9 cellular contexts compared by ENCODE assay signal in the genomic region with DNA sequence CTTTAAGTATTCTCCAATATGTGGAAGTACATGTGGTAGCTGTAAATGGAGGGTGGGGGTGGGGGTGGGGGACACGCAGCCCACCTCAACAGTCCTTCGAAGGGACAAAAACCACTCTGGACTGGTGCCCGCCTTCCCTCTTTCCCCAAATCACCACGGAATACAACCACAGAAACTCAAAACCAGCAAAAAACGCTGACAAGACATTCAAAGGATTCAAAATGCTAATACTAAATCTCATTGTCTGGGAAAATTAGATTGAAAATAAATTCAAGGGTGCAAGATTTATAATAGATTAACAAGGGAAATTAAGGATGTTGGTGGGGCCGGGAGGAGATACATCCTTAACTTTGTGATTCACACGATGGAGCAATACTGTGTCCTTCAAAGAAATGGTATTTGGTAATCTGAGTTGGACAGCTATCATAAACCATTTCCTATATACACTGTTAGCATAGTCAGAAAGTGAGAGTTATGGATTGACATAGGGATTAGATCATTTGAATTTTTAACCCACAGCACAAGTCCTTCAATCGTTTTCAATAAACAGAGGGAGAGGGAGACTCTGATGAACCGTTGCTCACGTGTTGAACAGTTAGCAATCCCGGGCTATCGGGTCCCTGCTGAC. TPM values are rescaled to one million over a fixed set of nuclear protein-coding genes. Genes with fewer than 3 reads are reported as not detected.
A peak's percentile ranks its signal among the peaks of the same experiment; 100 is the strongest.
DNase-seq lines count a peak whose midpoint lies in the region; ATAC-seq and TF ChIP-seq lines count a peak whose summit lies in the region.
"Had no signal": no experiment of that assay in that cellular context is flagged by ENCODE, and none has a peak within 500 bp of the region (broad histone marks: within the 10 kb centered on the region; RNA-seq: fewer than 3 reads in every experiment).

No MANE protein-coding gene starts in this region.

- 58% methylated on average over 12 of the region's 12 CpGs for WGBS in heart left ventricle, 4 donors
- WGBS in upper lobe of left lung, 2 donors: 55 to 58% methylated on average over 12 of the region's 12 CpGs

- TF ChIP-seq CTCF in heart left ventricle (IDR thresholded peaks at IDR 0.05) (no peak), left lung (IDR thresholded peaks at IDR 0.05) (no peak), upper lobe of left lung (IDR thresholded peaks at IDR 0.05) (no peak), GM10248 (IDR thresholded peaks at IDR 0.05; ENCODE audit: control extremely low read depth, extremely low read depth, low read depth, missing control alignments) (no peak)

- POLR2A ChIA-PET in GM10248 (lab: Yijun Ruan, JAX): interaction anchor here (0.6 to 2.1 kb wide), 6 partner anchors 9 to 33 kb away, joined by 3 to 8 read pairs (median 4); no protein-coding TSS in a partner anchor

- H3K27me3 ChIP-seq in heart left ventricle (no peaks in the 10 kb centered on the region), left lung (no peaks in the 10 kb centered on the region), upper lobe of left lung (no peaks in the 10 kb centered on the region)
- H3K27me3 ChIP-seq: SJSA1 had no signal

- no peak for TF ChIP-seq POLR2A in heart left ventricle (IDR thresholded peaks at IDR 0.05)
- TF ChIP-seq POLR2A in upper lobe of left lung (IDR thresholded peaks at IDR 0.05): no peak

- H3K9me3 ChIP-seq in heart left ventricle: no peaks in the 10 kb centered on the region
- H3K9me3 ChIP-seq in left lung: no peaks in the 10 kb centered on the region
- H3K9me3 ChIP-seq in upper lobe of left lung: no peaks in the 10 kb centered on the region
- H3K9me3 ChIP-seq: SJSA1 had no signal

- H3K27ac ChIP-seq in heart left ventricle (peak overlapping the region in 6 of 12 donors; percentile 79 to 97 (median 88)), left lung (peak overlapping the region in 1 of 2 donors; percentile 87), upper lobe of left lung (peak overlapping the region in 3 of 4 donors; percentile 93 to 95 (median 94))

- DNase-seq in heart left ventricle: no peak
- DNase-seq in Right ventricle myocardium superior: no peak
- DNase-seq in activated naive CD8-positive, alpha-beta T cell treated with anti-CD3 and anti-CD28 coated beads, Interleukin-2, amount 50 U/mL, for 24 hours: no peak
- no peak for DNase-seq in left lung
- DNase-seq in upper lobe of left lung: no peak
- DNase-seq in GM10248 (ENCODE audit: extremely low spot score): no peak

- no peak for ATAC-seq in heart left ventricle
- no peak for ATAC-seq in Right ventricle myocardium superior (ENCODE audit: poor library complexity)
- no peak for ATAC-seq in activated naive CD8-positive, alpha-beta T cell treated with anti-CD3 and anti-CD28 coated beads, Interleukin-2, amount 50 U/mL, for 24 hours
- peak; percentile 2 for ATAC-seq in left lung
- ATAC-seq in upper lobe of left lung (ENCODE audit: low FRiP score in 2 of 2): peak in 1 of 2 donors; percentile 50
- ATAC-seq in HG03135 (IDR thresholded peaks at IDR 0.05; ENCODE audit: unreplicated experiment): no peak
- no peak for ATAC-seq in GM21447 (IDR thresholded peaks at IDR 0.05; ENCODE audit: unreplicated experiment)

- intact Hi-C loops in heart left ventricle (cut with DNase I): loop anchor here in 1 of 10 donors (1.0 kb wide), 1 partner anchor 17 kb away; no protein-coding TSS in a partner anchor
- intact Hi-C loops in Right ventricle myocardium superior (cut with DNase I): no loop called here
- intact Hi-C loops in left lung (cut with DNase I): no loop called here

- no peaks in the 10 kb centered on the region for H3K36me3 Mint-ChIP-seq in activated naive CD8-positive, alpha-beta T cell treated with anti-CD3 and anti-CD28 coated beads, Interleukin-2, amount 50 U/mL, for 24 hours (ENCODE audit: low read depth)

- peak overlapping the region; percentile 83 for H3K27ac Mint-ChIP-seq in activated naive CD8-positive, alpha-beta T cell treated with anti-CD3 and anti-CD28 coated beads, Interleukin-2, amount 50 U/mL, for 24 hours

- CTCF ChIA-PET in GM10248 (lab: Yijun Ruan, JAX): interaction anchor here (0.9 to 2.0 kb wide), 8 partner anchors 8 to 406 kb away, joined by 3 to 6 read pairs (median 4); no protein-coding TSS in a partner anchor

- H3K36me3 ChIP-seq in heart left ventricle: no peaks in the 10 kb centered on the region
- H3K36me3 ChIP-seq in left lung: no peaks in the 10 kb centered on the region
- H3K36me3 ChIP-seq in upper lobe of left lung: no peaks in the 10 kb centered on the region

- H3K4me1 ChIP-seq in heart left ventricle (peaks cover 0 to 41% (median 18%) of the 10 kb centered on the region in 12 donors), left lung (peaks cover 6 to 44% of the 10 kb centered on the region in 2 donors), upper lobe of left lung (peaks cover 15 to 36% (median 22%) of the 10 kb centered on the region in 4 donors)

- no peak for TF ChIP-seq EP300 in upper lobe of left lung (IDR thresholded peaks at IDR 0.05)

- no peaks in the 10 kb centered on the region for H3K27me3 Mint-ChIP-seq in activated naive CD8-positive, alpha-beta T cell treated with anti-CD3 and anti-CD28 coated beads, Interleukin-2, amount 50 U/mL, for 24 hours

- H3K9me3 Mint-ChIP-seq in activated naive CD8-positive, alpha-beta T cell treated with anti-CD3 and anti-CD28 coated beads, Interleukin-2, amount 50 U/mL, for 24 hours: no peaks in the 10 kb centered on the region

- peak overlapping the region in 11 of 12 donors; percentile 58 to 98 (median 87) for H3K4me3 ChIP-seq in heart left ventricle
- peak overlapping the region; percentile 70 to 99 for H3K4me3 ChIP-seq in left lung
- H3K4me3 ChIP-seq in upper lobe of left lung: peak overlapping the region; percentile 4 to 82 (median 80)

- H3K4me3 Mint-ChIP-seq in activated naive CD8-positive, alpha-beta T cell treated with anti-CD3 and anti-CD28 coated beads, Interleukin-2, amount 50 U/mL, for 24 hours: peak overlapping the region; percentile 85

- peaks cover 39% of the 10 kb centered on the region for H3K4me1 Mint-ChIP-seq in activated naive CD8-positive, alpha-beta T cell treated with anti-CD3 and anti-CD28 coated beads, Interleukin-2, amount 50 U/mL, for 24 hours

RNA-seq across cellular contexts. Expression of gene TBC1D22B, which starts 0.8 kb away (rescaled TPM):
- total RNA-seq in heart left ventricle (10 to 100 TPM in 1 of 9 donors, 1 to 10 TPM in 8; 5.5 to 10.0 (median 7.3) TPM), Right ventricle myocardium superior (5.6 TPM), left lung (10 to 100 TPM; 10.7 to 12.4 TPM), upper lobe of left lung (10 to 100 TPM in 5 of 6 donors, 1 to 10 TPM in 1; 10.0 to 17.8 (median 10.9) TPM)
- polyA plus RNA-seq in heart left ventricle: 10 to 100 TPM in 1 of 2 donors, 1 to 10 TPM in 1; 3.1 to 10.7 TPM

RNA-seq across cellular contexts. Expression of gene TMEM217, which starts 1.1 kb away (rescaled TPM):
- 1 to 10 TPM in 2 of 9 donors, under 1 TPM in 4, not detected in 3; 0.23 to 2.1 (median 0.75) TPM for total RNA-seq in heart left ventricle
- under 1 TPM; 0.15 to 0.73 TPM for polyA plus RNA-seq in heart left ventricle
- not detected for total RNA-seq in Right ventricle myocardium superior
- total RNA-seq in left lung: 1 to 10 TPM; 2.1 to 5.3 TPM
- total RNA-seq in upper lobe of left lung: 1 to 10 TPM in 4 of 6 donors, under 1 TPM in 2; 0.67 to 3.4 (median 1.1) TPM
